26 cellular contexts compared by ENCODE assay signal in the genomic region with DNA sequence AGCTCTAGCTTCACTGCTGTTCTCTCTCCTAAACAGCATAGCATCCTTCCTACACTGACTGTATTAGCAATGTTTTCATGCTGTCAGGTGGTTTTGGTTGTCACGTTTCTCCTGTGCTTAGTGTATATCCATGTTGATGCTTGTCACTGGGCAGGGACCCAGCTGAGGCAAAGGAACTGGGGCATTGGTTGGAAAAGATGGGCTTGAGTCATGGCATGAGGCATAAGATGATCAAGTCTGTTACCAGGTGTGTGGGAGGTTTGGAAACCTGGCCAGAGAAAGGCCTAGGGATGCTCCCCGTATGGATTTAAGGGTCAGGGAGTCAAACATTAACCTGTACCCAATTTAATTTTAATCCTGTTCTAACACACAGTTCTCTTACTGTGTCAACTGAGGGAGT.
DNase-seq lines count a peak whose midpoint lies in the region; ATAC-seq, FAIRE-seq and TF ChIP-seq lines count a peak whose summit lies in the region.
"Had no signal": no experiment of that assay in that cellular context is flagged by ENCODE, and none has a peak within 500 bp of the region (broad histone marks: within the 10 kb centered on the region; RNA-seq: fewer than 3 reads in every experiment).

No MANE protein-coding gene starts in this region.

- H3K27me3 ChIP-seq in right atrium auricular region: no peaks in the 10 kb centered on the region
- no peaks in the 10 kb centered on the region for H3K27me3 ChIP-seq in SJCRH30
- H3K27me3 ChIP-seq: esophagus muscularis mucosa, spleen, upper lobe of right lung had no signal

- no peak for TF ChIP-seq EP300 in A549 (IDR thresholded peaks at IDR 0.05)

- H3K4me2 ChIP-seq in A549: peak overlapping the region; percentile 15; the same call in 2 of the 3 replicates

- H3K36me3 ChIP-seq in right atrium auricular region (no peaks in the 10 kb centered on the region), SJCRH30 (no peaks in the 10 kb centered on the region)
- H3K36me3 ChIP-seq: esophagus muscularis mucosa, spleen, upper lobe of right lung had no signal

- no peak overlapping the region for H3K4me3 Mint-ChIP-seq in activated CD4-positive, alpha-beta T cell treated with anti-CD3 and anti-CD28 coated beads for 36 hours
- H3K4me3 Mint-ChIP-seq: activated CD4-positive, alpha-beta T cell treated with anti-CD3 and anti-CD28 coated beads, Interleukin-2, amount 10 ng/mL, durations not matched to agents 24 days and 14 days had no signal

- H3K9me3 ChIP-seq in A549 (no peaks in the 10 kb centered on the region), right atrium auricular region (no peaks in the 10 kb centered on the region), SJCRH30 (replicated peaks) (no peaks in the 10 kb centered on the region)
- H3K9me3 ChIP-seq: esophagus muscularis mucosa, spleen, upper lobe of right lung had no signal

- intact Hi-C loops in activated CD4-positive, alpha-beta T cell treated with anti-CD3 and anti-CD28 coated beads for 36 hours (cut with DNase I, micrococcal nuclease): no loop called here

- H3K4me3 ChIP-seq in A549: no peak overlapping the region
- no peak overlapping the region for H3K4me3 ChIP-seq in right atrium auricular region
- no peak overlapping the region for H3K4me3 ChIP-seq in SJCRH30
- H3K4me3 ChIP-seq: esophagus muscularis mucosa, spleen, upper lobe of right lung had no signal

- no peaks in the 10 kb centered on the region for H3K27me3 Mint-ChIP-seq in activated CD4-positive, alpha-beta T cell treated with anti-CD3 and anti-CD28 coated beads for 36 hours
- H3K27me3 Mint-ChIP-seq: activated CD4-positive, alpha-beta T cell treated with anti-CD3 and anti-CD28 coated beads, Interleukin-2, amount 10 ng/mL, durations not matched to agents 24 days and 14 days; naive B cell had no signal

- FAIRE-seq in A549 (lab: Jason Lieb, UNC): no peak
- FAIRE-seq: GM12891 had no signal

- peak; percentile 34 for DNase-seq in activated CD4-positive, alpha-beta T cell treated with anti-CD3 and anti-CD28 coated beads for 36 hours
- DNase-seq in activated CD4-positive, alpha-beta T cell treated with anti-CD3 and anti-CD28 coated beads for 4 hours: no peak
- DNase-seq in A549 (ENCODE audit: low read depth in 1 of 2, low spot score in 1 of 2) (no peak), RKO (ENCODE audit: low spot score) (peak; percentile 63), iris pigment epithelial cell (ENCODE audit: low read depth) (peak; percentile 9), SKM-1 treated with dmso at 0.1 percent for 144 hours (lab: John Stamatoyannopoulos, UW; ENCODE audit: unreplicated experiment) (no peak), right atrium auricular region (ENCODE audit: low spot score) (no peak), SJCRH30 (no peak)
- DNase-seq: 8988T; activated CD4-positive, alpha-beta T cell treated with anti-CD3 and anti-CD28 coated beads, Interleukin-2, amount 10 ng/mL, durations not matched to agents 24 days and 14 days; aorta; cerebellar nuclear complex; DND-41; effector CD8-positive, alpha-beta T cell; KG1; mesendoderm; naive B cell; NCI-H1092; NCI-H1930; NCI-H82; nucleus accumbens; SHP77 treated with DMSO at 0.1 percent for 48 hours; spleen; upper lobe of right lung had no signal

- no peak for TF ChIP-seq POLR2A in A549 (IDR thresholded peaks at IDR 0.05; ENCODE audit: low read length)

- H3K36me3 Mint-ChIP-seq in activated CD4-positive, alpha-beta T cell treated with anti-CD3 and anti-CD28 coated beads for 36 hours (ENCODE audit: low read depth): no peaks in the 10 kb centered on the region
- H3K36me3 Mint-ChIP-seq: naive B cell had no signal

- ATAC-seq in activated CD4-positive, alpha-beta T cell treated with anti-CD3 and anti-CD28 coated beads for 36 hours: peak; percentile 68
- ATAC-seq in A549: no peak
- ATAC-seq: upper lobe of right lung had no signal

- peak overlapping the region; percentile 51 to 59; a peak in 4 of 6 replicates for H3K27ac ChIP-seq in A549
- H3K27ac ChIP-seq in right atrium auricular region: no peak overlapping the region
- no peak overlapping the region for H3K27ac ChIP-seq in SJCRH30
- H3K27ac ChIP-seq: esophagus muscularis mucosa, spleen, upper lobe of right lung had no signal

- no peak for TF ChIP-seq RAD21 in A549 (conservative IDR thresholded peaks at IDR 0.05 in 1 of 2, IDR thresholded peaks at IDR 0.05 in 1 of 2)

- H3K4me1 Mint-ChIP-seq in activated CD4-positive, alpha-beta T cell treated with anti-CD3 and anti-CD28 coated beads for 36 hours: peaks cover 19% of the 10 kb centered on the region

- 3% methylated on average over 2 of the region's 2 CpGs for WGBS in A549 (ENCODE audit: missing lambda C conversion rate)

- peaks cover 37% of the 10 kb centered on the region for H3K4me1 ChIP-seq in A549
- H3K4me1 ChIP-seq in right atrium auricular region: peaks cover 0 to 32% of the 10 kb centered on the region in 2 donors
- peaks cover 18% of the 10 kb centered on the region for H3K4me1 ChIP-seq in SJCRH30

- POLR2A ChIA-PET in activated CD4-positive, alpha-beta T cell treated with anti-CD3 and anti-CD28 coated beads for 36 hours (lab: Charles Lee): no interaction called here
- POLR2A ChIA-PET in A549 (lab: Yijun Ruan, JAX): no interaction called here

- CTCF ChIA-PET in activated CD4-positive, alpha-beta T cell treated with anti-CD3 and anti-CD28 coated beads for 36 hours (lab: Charles Lee): interaction anchor here (1.2 kb wide), 1 partner anchor 13 kb away, joined by 4 read pairs; no protein-coding TSS in a partner anchor
- CTCF ChIA-PET in A549 (lab: Yijun Ruan, JAX): no interaction called here

- no peaks in the 10 kb centered on the region for H3K9me3 Mint-ChIP-seq in activated CD4-positive, alpha-beta T cell treated with anti-CD3 and anti-CD28 coated beads for 36 hours (ENCODE audit: low read depth)
- H3K9me3 Mint-ChIP-seq: activated CD4-positive, alpha-beta T cell treated with anti-CD3 and anti-CD28 coated beads, Interleukin-2, amount 10 ng/mL, durations not matched to agents 24 days and 14 days; naive B cell had no signal

- H3K27ac Mint-ChIP-seq in activated CD4-positive, alpha-beta T cell treated with anti-CD3 and anti-CD28 coated beads for 36 hours: no peak overlapping the region
- H3K27ac Mint-ChIP-seq: activated CD4-positive, alpha-beta T cell treated with anti-CD3 and anti-CD28 coated beads, Interleukin-2, amount 10 ng/mL, durations not matched to agents 24 days and 14 days had no signal

- TF ChIP-seq CTCF in A549 (IDR thresholded peaks at IDR 0.05) (no peak), right atrium auricular region (IDR thresholded peaks at IDR 0.05) (no peak)

TF ChIP-seq in A549, 52 proteins besides CTCF, POLR2A, EP300 and RAD21:
- TF ChIP-seq MAZ (IDR thresholded peaks at IDR 0.05; ENCODE audit: borderline replicate concordance, low read depth, low read length): no peak
- TF ChIP-seq RNF2 (IDR thresholded peaks at IDR 0.05; ENCODE audit: borderline replicate concordance, low read depth): no peak
- no peak for TF ChIP-seq HDAC2 (IDR thresholded peaks at IDR 0.05)
- no peak for TF ChIP-seq FOXS1 (CRISPR knock-in tag; IDR thresholded peaks at IDR 0.05)
- no peak for TF ChIP-seq FOSL2 (IDR thresholded peaks at IDR 0.05)
- no peak for TF ChIP-seq FOSL2 (CRISPR knock-in tag; IDR thresholded peaks at IDR 0.05)
- no peak for TF ChIP-seq TFCP2L1 (CRISPR knock-in tag; IDR thresholded peaks at IDR 0.05)
- TF ChIP-seq, protein P1, sequence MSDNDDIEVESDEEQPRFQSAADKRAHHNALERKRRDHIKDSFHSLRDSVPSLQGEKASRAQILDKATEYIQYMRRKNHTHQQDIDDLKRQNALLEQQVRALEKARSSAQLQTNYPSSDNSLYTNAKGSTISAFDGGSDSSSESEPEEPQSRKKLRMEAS (IDR thresholded peaks at IDR 0.05): no peak
- TF ChIP-seq KDM1A (IDR thresholded peaks at IDR 0.05; ENCODE audit: low read depth): no peak

Comparison
In these comparisons a context has a peak if more than half of its experiments do, and no peak if none do; other contexts are left out.
1. DNase-seq: peak in activated CD4-positive, alpha-beta T cell treated with anti-CD3 and anti-CD28 coated beads for 36 hours (single experiment), RKO (single experiment) and iris pigment epithelial cell (single experiment); none in activated CD4-positive, alpha-beta T cell treated with anti-CD3 and anti-CD28 coated beads for 4 hours (0 of 2), A549 (0 of 2), SKM-1 treated with dmso at 0.1 percent for 144 hours (single experiment), right atrium auricular region (single experiment) and SJCRH30 (0 of 2).
2. H3K27ac ChIP-seq: peak in A549 (2 of 2); none in right atrium auricular region (0 of 2) and SJCRH30 (single experiment).